1 cellular context compared by ENCODE assay signal in genomic region chr6:118215269-118215668, GRCh38.
TF ChIP-seq lines count a peak whose summit lies in the region.

No MANE protein-coding gene starts in this region.

TF ChIP-seq in HepG2, 621 proteins besides CTCF, POLR2A, EP300 and RAD21 (continued from another document):
- TF ChIP-seq E2F2 (CRISPR knock-in tag; IDR thresholded peaks at IDR 0.05; ENCODE audit: borderline replicate concordance) (no peak), MIER2 (CRISPR knock-in tag; IDR thresholded peaks at IDR 0.05) (no peak)
